ENCODE assay signal across 16 cellular contexts in genomic region chr19:13665125-13665903, GRCh38.
"Had no signal": no experiment of that assay in that cellular context is flagged by ENCODE, and none has a peak within 500 bp of the region (broad histone marks: within the 10 kb centered on the region; RNA-seq: fewer than 3 reads in every experiment).

No MANE protein-coding gene starts in this region.

- H3K4me1 ChIP-seq: right atrium auricular region, thyroid gland, uterus had no signal

- H3K27ac Mint-ChIP-seq: activated CD4-positive, alpha-beta T cell treated with anti-CD3 and anti-CD28 coated beads for 36 hours; activated CD8-positive, alpha-beta T cell treated with anti-CD3 and anti-CD28 coated beads for 36 hours; activated naive CD8-positive, alpha-beta T cell treated with anti-CD3 and anti-CD28 coated beads, Interleukin-2, amount 50 U/mL, for 24 hours; activated T-helper 1 cell treated with anti-CD3 and anti-CD28 coated beads, Interleukin-12 subunit alpha, Interleukin-12 subunit beta, Interleukin-2, Interleukin-4 antibody, amounts not matched to agents 30 ng/mL and 10 ng/mL and 1 ng/mL, durations not matched to agents 14 hours and 24 hours and 36 hours; mesothelial cell of epicardium had no signal

- H3K4me3 ChIP-seq: right atrium auricular region, skin epidermis, thyroid gland, uterus had no signal

- H3K4me3 Mint-ChIP-seq: activated CD4-positive, alpha-beta T cell treated with anti-CD3 and anti-CD28 coated beads for 36 hours; activated CD8-positive, alpha-beta T cell treated with anti-CD3 and anti-CD28 coated beads for 36 hours; activated naive CD8-positive, alpha-beta T cell treated with anti-CD3 and anti-CD28 coated beads, Interleukin-2, amount 50 U/mL, for 24 hours; activated T-helper 1 cell treated with anti-CD3 and anti-CD28 coated beads, Interleukin-12 subunit alpha, Interleukin-12 subunit beta, Interleukin-2, Interleukin-4 antibody, amounts not matched to agents 30 ng/mL and 10 ng/mL and 1 ng/mL, durations not matched to agents 14 hours and 24 hours and 36 hours; mesothelial cell of epicardium had no signal

- H3K4me1 Mint-ChIP-seq: activated CD4-positive, alpha-beta T cell treated with anti-CD3 and anti-CD28 coated beads for 36 hours; activated naive CD8-positive, alpha-beta T cell treated with anti-CD3 and anti-CD28 coated beads, Interleukin-2, amount 50 U/mL, for 24 hours had no signal

- H3K27me3 ChIP-seq: neutrophil, right atrium auricular region, thyroid gland, uterus had no signal

- DNase-seq: activated CD4-positive, alpha-beta T cell treated with anti-CD3 and anti-CD28 coated beads for 36 hours; activated CD8-positive, alpha-beta memory T cell treated with anti-CD3 and anti-CD28 coated beads, Interleukin-2, amount 50 U/mL, for 4 hours; activated CD8-positive, alpha-beta T cell treated with anti-CD3 and anti-CD28 coated beads for 36 hours; activated naive CD4-positive, alpha-beta T cell; activated naive CD8-positive, alpha-beta T cell treated with anti-CD3 and anti-CD28 coated beads, Interleukin-2, amount 50 U/mL, for 24 hours; caudate nucleus; cortex of kidney; effector memory CD4-positive, alpha-beta T cell; posterior cingulate gyrus; thyroid gland; uterus had no signal

- H3K9me3 Mint-ChIP-seq: activated CD8-positive, alpha-beta T cell treated with anti-CD3 and anti-CD28 coated beads for 36 hours; activated naive CD8-positive, alpha-beta T cell treated with anti-CD3 and anti-CD28 coated beads, Interleukin-2, amount 50 U/mL, for 24 hours; activated T-helper 1 cell treated with anti-CD3 and anti-CD28 coated beads, Interleukin-12 subunit alpha, Interleukin-12 subunit beta, Interleukin-2, Interleukin-4 antibody, amounts not matched to agents 30 ng/mL and 10 ng/mL and 1 ng/mL, durations not matched to agents 14 hours and 24 hours and 36 hours; mesothelial cell of epicardium had no signal

- H3K27ac ChIP-seq: neutrophil, right atrium auricular region, skin epidermis, thyroid gland, uterus had no signal

- H3K27me3 Mint-ChIP-seq: activated CD4-positive, alpha-beta T cell treated with anti-CD3 and anti-CD28 coated beads for 36 hours; activated CD8-positive, alpha-beta T cell treated with anti-CD3 and anti-CD28 coated beads for 36 hours; activated naive CD8-positive, alpha-beta T cell treated with anti-CD3 and anti-CD28 coated beads, Interleukin-2, amount 50 U/mL, for 24 hours had no signal

- ATAC-seq: activated CD4-positive, alpha-beta T cell treated with anti-CD3 and anti-CD28 coated beads for 36 hours; activated CD8-positive, alpha-beta T cell treated with anti-CD3 and anti-CD28 coated beads for 36 hours; activated naive CD8-positive, alpha-beta T cell treated with anti-CD3 and anti-CD28 coated beads, Interleukin-2, amount 50 U/mL, for 24 hours had no signal
